18 cellular contexts compared by ENCODE assay signal in the genomic region with DNA sequence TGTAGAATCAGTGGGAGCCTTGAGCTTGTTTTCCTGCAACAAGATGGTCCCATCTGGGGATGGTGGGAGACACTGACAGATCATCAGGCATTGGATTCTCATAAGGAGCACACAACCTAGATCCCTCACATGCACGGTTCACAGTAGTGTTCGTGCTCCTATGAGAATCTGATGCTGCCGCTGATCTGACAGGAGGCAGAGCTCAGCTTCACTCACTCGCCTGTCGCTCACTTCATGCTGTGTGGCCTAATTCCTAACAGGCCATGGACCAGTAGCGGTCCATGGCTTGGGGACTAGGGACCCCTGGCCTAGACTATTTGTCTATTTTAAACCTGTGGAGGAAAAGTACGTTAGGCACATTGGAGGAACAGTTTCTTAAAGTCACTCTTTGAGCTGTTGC.
"Had no signal": no experiment of that assay in that cellular context is flagged by ENCODE, and none has a peak within 500 bp of the region (broad histone marks: within the 10 kb centered on the region; RNA-seq: fewer than 3 reads in every experiment).

No MANE protein-coding gene starts in this region.

- H3K27ac ChIP-seq: foreskin keratinocyte, neural progenitor cell, psoas muscle, thoracic aorta had no signal

- H3K27me3 ChIP-seq: foreskin keratinocyte, heart left ventricle, neural progenitor cell, stomach, transverse colon had no signal

- H3K4me1 ChIP-seq: foreskin keratinocyte, psoas muscle had no signal

- H2AFZ ChIP-seq: neural progenitor cell had no signal

- H3K4me3 Mint-ChIP-seq: naive B cell, neural progenitor cell had no signal

- H3K4me1 Mint-ChIP-seq: naive B cell had no signal

- H3K4me2 ChIP-seq: neural progenitor cell had no signal

- H3K9me3 ChIP-seq: heart left ventricle, psoas muscle, stomach, thoracic aorta, transverse colon had no signal

- H3K27ac Mint-ChIP-seq: naive B cell, neural progenitor cell had no signal

- H3K4me3 ChIP-seq: heart left ventricle, neural progenitor cell, psoas muscle, stomach, thoracic aorta, transverse colon had no signal

- H3K9me3 Mint-ChIP-seq: naive B cell, neural progenitor cell had no signal

- DNase-seq: central memory CD4-positive, alpha-beta T cell; effector memory CD4-positive, alpha-beta T cell; foreskin keratinocyte; heart left ventricle; hippocampal formation; left colon; mesendoderm; naive B cell; occipital lobe; psoas muscle; small intestine; stimulated activated CD4-positive, alpha-beta T cell treated with anti-CD3 and anti-CD28 coated beads, Interleukin-12 subunit alpha, Interleukin-12 subunit beta, amount 100 ng/mL, for 4 hours; stimulated activated naive CD4-positive, alpha-beta T cell; stomach; substantia nigra; transverse colon had no signal

- ATAC-seq: foreskin keratinocyte, left colon, psoas muscle had no signal

- H3K36me3 Mint-ChIP-seq: naive B cell had no signal

- H3K36me3 ChIP-seq: neural progenitor cell, thoracic aorta, transverse colon had no signal
